In the genomic region with DNA sequence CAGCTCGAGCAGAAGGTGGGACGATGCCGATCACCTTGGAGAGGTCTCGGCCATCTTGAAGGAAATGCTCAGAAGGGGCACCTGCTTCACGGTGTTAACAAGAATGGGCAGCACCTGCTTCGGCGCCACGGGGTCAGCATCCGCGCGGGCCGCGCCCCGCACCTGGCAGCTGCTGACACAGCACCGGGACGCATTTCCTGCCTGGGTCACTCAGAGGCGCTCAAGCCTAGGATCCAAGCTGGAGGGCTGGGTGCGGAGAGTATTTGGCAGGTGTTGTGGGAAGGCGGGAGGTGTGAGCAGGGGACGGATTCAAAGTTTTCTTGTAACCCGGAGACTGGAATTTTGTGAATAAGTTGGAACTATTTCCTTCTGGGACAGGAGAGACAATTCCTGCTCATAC, we compare ENCODE assay signal across 20 cellular contexts.
"Had no signal": no experiment of that assay in that cellular context is flagged by ENCODE, and none has a peak within 500 bp of the region (broad histone marks: within the 10 kb centered on the region; RNA-seq: fewer than 3 reads in every experiment).

No MANE protein-coding gene starts in this region.

- H3K4me3 ChIP-seq: ascending aorta, cardiac muscle cell, heart right ventricle, lower lobe of right lung, thyroid gland, vagina had no signal

- H3K36me3 Mint-ChIP-seq: activated CD8-positive, alpha-beta memory T cell treated with anti-CD3 and anti-CD28 coated beads, Interleukin-2, amount 10 ng/mL, durations not matched to agents 7 days and 5 days; naive B cell had no signal

- H3K27ac ChIP-seq: ascending aorta, cardiac muscle cell, heart right ventricle, lower lobe of right lung, thyroid gland, vagina had no signal

- H3K4me3 Mint-ChIP-seq: activated CD8-positive, alpha-beta memory T cell treated with anti-CD3 and anti-CD28 coated beads, Interleukin-2, amount 10 ng/mL, durations not matched to agents 7 days and 5 days; activated naive CD8-positive, alpha-beta T cell treated with anti-CD3 and anti-CD28 coated beads, Interleukin-2, amount 50 U/mL, for 24 hours; activated T-cell treated with anti-CD3 and anti-CD28 coated beads, Interleukin-2, amount 50 U/mL, for 24 hours; naive B cell; T-helper 2 cell treated with Interferon-gamma antibody and Interleukin-4, amounts not matched to agents 5 μg/mL and 100 μg/mL, for 36 hours had no signal

- H3K27me3 ChIP-seq: ascending aorta, cardiac muscle cell, thyroid gland, vagina had no signal

- FAIRE-seq: endothelial cell of umbilical vein, frontal cortex had no signal

- H3K9me3 ChIP-seq: ascending aorta, heart right ventricle, lower lobe of right lung, thyroid gland, vagina had no signal

- H3K4me1 ChIP-seq: ascending aorta, heart right ventricle, lower lobe of right lung, thyroid gland, vagina had no signal

- H3K36me3 ChIP-seq: ascending aorta, cardiac muscle cell, heart right ventricle, lower lobe of right lung, thyroid gland, vagina had no signal

- ATAC-seq: activated CD8-positive, alpha-beta memory T cell treated with anti-CD3 and anti-CD28 coated beads, Interleukin-2, amount 10 ng/mL, durations not matched to agents 7 days and 5 days; activated naive CD8-positive, alpha-beta T cell treated with anti-CD3 and anti-CD28 coated beads, Interleukin-2, amount 50 U/mL, for 24 hours; lower lobe of right lung had no signal

- H3K9me3 Mint-ChIP-seq: activated naive CD8-positive, alpha-beta T cell treated with anti-CD3 and anti-CD28 coated beads, Interleukin-2, amount 50 U/mL, for 24 hours; activated T-cell treated with anti-CD3 and anti-CD28 coated beads, Interleukin-2, amount 50 U/mL, for 24 hours; naive B cell; T-helper 2 cell treated with Interferon-gamma antibody and Interleukin-4, amounts not matched to agents 5 μg/mL and 100 μg/mL, for 36 hours had no signal

- DNase-seq: activated CD4-positive, alpha-beta T cell treated with anti-CD3 and anti-CD28 coated beads, Interleukin-2, amount 50 U/mL, for 48 hours; activated CD4-positive, CD25-positive, alpha-beta regulatory T cell treated with anti-CD3 and anti-CD28 coated beads, Interleukin-2, amount 50 U/mL, for 72 hours; activated CD8-positive, alpha-beta memory T cell treated with anti-CD3 and anti-CD28 coated beads, Interleukin-2, amount 10 ng/mL, durations not matched to agents 7 days and 5 days; activated effector memory CD4-positive, alpha-beta T cell treated with anti-CD3 and anti-CD28 coated beads, Interleukin-2, amount 50 U/mL, for 16 hours; activated naive CD8-positive, alpha-beta T cell treated with anti-CD3 and anti-CD28 coated beads, Interleukin-2, amount 50 U/mL, for 24 hours; activated T-cell treated with anti-CD3 and anti-CD28 coated beads, Interleukin-2, amount 50 U/mL, for 24 hours; heart right ventricle; kidney glomerular epithelial cell; lower lobe of right lung; midbrain; naive B cell; retina; stimulated activated CD4-positive, alpha-beta T cell treated with anti-CD3 and anti-CD28 coated beads, Interleukin-4, amount 100 ng/mL, for 4 hours; thyroid gland had no signal

- H3K27ac Mint-ChIP-seq: activated CD8-positive, alpha-beta memory T cell treated with anti-CD3 and anti-CD28 coated beads, Interleukin-2, amount 10 ng/mL, durations not matched to agents 7 days and 5 days; activated naive CD8-positive, alpha-beta T cell treated with anti-CD3 and anti-CD28 coated beads, Interleukin-2, amount 50 U/mL, for 24 hours; activated T-cell treated with anti-CD3 and anti-CD28 coated beads, Interleukin-2, amount 50 U/mL, for 24 hours; T-helper 2 cell treated with Interferon-gamma antibody and Interleukin-4, amounts not matched to agents 5 μg/mL and 100 μg/mL, for 36 hours had no signal
